ENCODE assay signal across 1 cellular context in the genomic region with DNA sequence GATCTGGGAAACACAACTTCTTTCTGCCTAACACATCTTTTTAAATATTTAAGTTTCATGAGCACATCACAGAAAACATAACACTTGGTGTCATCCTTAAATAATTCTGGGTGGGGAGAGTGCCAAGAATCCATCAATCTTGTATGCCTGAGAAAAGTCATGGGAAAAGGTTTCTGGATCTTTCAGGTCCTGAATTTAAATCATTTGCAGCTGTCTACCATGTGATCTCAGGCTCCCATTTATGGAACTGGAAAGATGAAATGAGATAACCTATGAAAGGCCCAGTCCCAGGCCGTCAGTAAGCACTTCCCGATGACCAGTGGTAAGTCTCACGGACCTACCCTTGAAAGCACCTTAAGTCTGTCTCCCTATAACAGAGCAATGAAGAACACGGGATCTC.
TF ChIP-seq lines count a peak whose summit lies in the region.

No MANE protein-coding gene starts in this region.

TF ChIP-seq in IMR-90, 13 proteins besides CTCF, POLR2A, EP300 and RAD21 (continued from another document):
- TF ChIP-seq MXI1 (IDR thresholded peaks at IDR 0.05; ENCODE audit: borderline replicate concordance, low read depth, low read length) = no peak
- no peak for TF ChIP-seq CEBPB (IDR thresholded peaks at IDR 0.05; ENCODE audit: low read depth, low read length)
- no peak for TF ChIP-seq NFE2L2 (IDR thresholded peaks at IDR 0.05; ENCODE audit: low read depth, low read length)
- no peak for TF ChIP-seq BHLHE40 (IDR thresholded peaks at IDR 0.05; ENCODE audit: low read depth, low read length)
- TF ChIP-seq RCOR1 (IDR thresholded peaks at IDR 0.05; ENCODE audit: insufficient replicate concordance, low read length) = no peak
- TF ChIP-seq, protein P1, sequence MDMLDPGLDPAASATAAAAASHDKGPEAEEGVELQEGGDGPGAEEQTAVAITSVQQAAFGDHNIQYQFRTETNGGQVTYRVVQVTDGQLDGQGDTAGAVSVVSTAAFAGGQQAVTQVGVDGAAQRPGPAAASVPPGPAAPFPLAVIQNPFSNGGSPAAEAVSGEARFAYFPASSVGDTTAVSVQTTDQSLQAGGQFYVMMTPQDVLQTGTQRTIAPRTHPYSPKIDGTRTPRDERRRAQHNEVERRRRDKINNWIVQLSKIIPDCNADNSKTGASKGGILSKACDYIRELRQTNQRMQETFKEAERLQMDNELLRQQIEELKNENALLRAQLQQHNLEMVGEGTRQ (IDR thresholded peaks at IDR 0.05; ENCODE audit: low read depth, low read length) = no peak
- TF ChIP-seq FOS (IDR thresholded peaks at IDR 0.05; ENCODE audit: low read depth, low read length) = no peak
- TF ChIP-seq, protein P2, sequence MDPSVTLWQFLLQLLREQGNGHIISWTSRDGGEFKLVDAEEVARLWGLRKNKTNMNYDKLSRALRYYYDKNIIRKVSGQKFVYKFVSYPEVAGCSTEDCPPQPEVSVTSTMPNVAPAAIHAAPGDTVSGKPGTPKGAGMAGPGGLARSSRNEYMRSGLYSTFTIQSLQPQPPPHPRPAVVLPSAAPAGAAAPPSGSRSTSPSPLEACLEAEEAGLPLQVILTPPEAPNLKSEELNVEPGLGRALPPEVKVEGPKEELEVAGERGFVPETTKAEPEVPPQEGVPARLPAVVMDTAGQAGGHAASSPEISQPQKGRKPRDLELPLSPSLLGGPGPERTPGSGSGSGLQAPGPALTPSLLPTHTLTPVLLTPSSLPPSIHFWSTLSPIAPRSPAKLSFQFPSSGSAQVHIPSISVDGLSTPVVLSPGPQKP (IDR thresholded peaks at IDR 0.05; ENCODE audit: borderline replicate concordance, low read depth, low read length) = no peak
- no peak for TF ChIP-seq MAZ (IDR thresholded peaks at IDR 0.05; ENCODE audit: borderline replicate concordance, low read depth, low read length)
- no peak for TF ChIP-seq MAFK (IDR thresholded peaks at IDR 0.05; ENCODE audit: low read depth, low read length)
TF ChIP-seq in IMR-90: peak in this region for 0.
